In genomic region chr20:64077094-64077493, GRCh38 we compare ENCODE assay signal across 8 cellular contexts.
DNase-seq lines count a peak whose midpoint lies in the region; ATAC-seq and TF ChIP-seq lines count a peak whose summit lies in the region.

No MANE protein-coding gene starts in this region.

- peaks cover 13% of the 10 kb centered on the region for H3K36me3 Mint-ChIP-seq in central memory CD8-positive, alpha-beta T cell (ENCODE audit: insufficient read depth)

- DNase-seq in GM13977 (ENCODE audit: low spot score) = peak; percentile 70
- peak; percentile 85 for DNase-seq in NOMO-1 treated with dmso at 0.1 percent for 144 hours (lab: John Stamatoyannopoulos, UW; ENCODE audit: unreplicated experiment)
- no peak for DNase-seq in central memory CD8-positive, alpha-beta T cell (ENCODE audit: low spot score in 2 of 2)
- no peak for DNase-seq in HuH-7.5 (ENCODE audit: low spot score)
- no peak for DNase-seq in NCI-H524 (lab: John Stamatoyannopoulos, UW)

- peak overlapping the region; percentile 93 for H3K4me3 Mint-ChIP-seq in central memory CD8-positive, alpha-beta T cell

- H3K27ac ChIP-seq in skin epidermis = peak overlapping the region in 19 of 21 experiments; percentile 5 to 94 (median 84)

- in situ Hi-C loops in GM13977 (cut with MboI; ENCODE audit: low pct_unique_long_range_greater_than_20kb, low sequenced_read_pairs, unreplicated experiment) = no loop called here

- no peaks in the 10 kb centered on the region for H3K27me3 Mint-ChIP-seq in central memory CD8-positive, alpha-beta T cell

- no peak for ATAC-seq in central memory CD8-positive, alpha-beta T cell (replicated peaks; ENCODE audit: extremely low read depth, poor library complexity, severe bottlenecking)
- ATAC-seq in HG03460 (IDR thresholded peaks at IDR 0.05; ENCODE audit: unreplicated experiment) (no peak), GM18873 (IDR thresholded peaks at IDR 0.05; ENCODE audit: low FRiP score, unreplicated experiment) (no peak)

- H3K4me1 Mint-ChIP-seq in central memory CD8-positive, alpha-beta T cell = peaks cover 40% of the 10 kb centered on the region

- H3K9me3 Mint-ChIP-seq in central memory CD8-positive, alpha-beta T cell = no peaks in the 10 kb centered on the region

- no peak for TF ChIP-seq CTCF in GM13977 (IDR thresholded peaks at IDR 0.05; ENCODE audit: extremely low read depth, insufficient read depth, missing control alignments)

- peak overlapping the region; percentile 62 to 88 (median 74) for H3K4me3 ChIP-seq in skin epidermis

- H3K27ac Mint-ChIP-seq in central memory CD8-positive, alpha-beta T cell (ENCODE audit: low read depth) = peak overlapping the region; percentile 41

Comparison
In these comparisons a context has a peak if more than half of its experiments do, and no peak if none do; other contexts are left out.
1. DNase-seq: peak in GM13977 (single experiment) and NOMO-1 treated with dmso at 0.1 percent for 144 hours (single experiment); none in central memory CD8-positive, alpha-beta T cell (0 of 2), HuH-7.5 (single experiment) and NCI-H524 (0 of 2).